ENCODE assay signal across 21 cellular contexts in the genomic region with DNA sequence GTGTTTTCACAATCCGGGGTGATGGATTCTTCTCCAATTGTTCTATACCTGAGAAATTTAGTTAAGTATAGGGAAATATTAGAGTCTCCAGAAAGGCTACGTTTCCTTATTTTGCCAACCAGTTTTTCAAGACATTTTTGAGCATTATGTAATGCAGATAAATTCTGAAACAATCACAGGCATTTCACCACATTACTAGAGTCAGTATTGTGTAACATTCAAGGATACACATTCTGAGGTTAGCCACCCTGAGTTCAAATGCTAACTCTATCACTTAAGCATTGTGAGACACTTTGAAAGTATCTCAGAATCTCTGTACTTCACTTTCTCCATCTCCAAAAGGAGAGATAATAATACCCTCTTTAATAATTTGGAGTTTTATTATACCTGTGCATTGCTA. TPM values are rescaled to one million over a fixed set of nuclear protein-coding genes. Genes with fewer than 3 reads are reported as not detected.
DNase-seq lines count a peak whose midpoint lies in the region; ATAC-seq and TF ChIP-seq lines count a peak whose summit lies in the region.
"Had no signal": no experiment of that assay in that cellular context is flagged by ENCODE, and none has a peak within 500 bp of the region (broad histone marks: within the 10 kb centered on the region; RNA-seq: fewer than 3 reads in every experiment).

No MANE protein-coding gene starts in this region.

- peaks cover 14% of the 10 kb centered on the region for H3K9me3 Mint-ChIP-seq in activated naive CD4-positive, alpha-beta T cell treated with anti-CD3 and anti-CD28 coated beads for 36 hours
- H3K9me3 Mint-ChIP-seq: H9 had no signal

- peaks cover 0 to 11% (median 0%) of the 10 kb centered on the region in 4 donors for H3K36me3 ChIP-seq in right lobe of liver
- no peaks in the 10 kb centered on the region for H3K36me3 ChIP-seq in tibial nerve
- H3K36me3 ChIP-seq in adrenal gland (replicated peaks in 1 of 2), result no peaks in the 10 kb centered on the region

- TF ChIP-seq POLR2A in right lobe of liver (IDR thresholded peaks at IDR 0.05) (no peak), tibial nerve (IDR thresholded peaks at IDR 0.05) (no peak), adrenal gland (IDR thresholded peaks at IDR 0.05) (no peak)

- no peak overlapping the region for H3K27ac Mint-ChIP-seq in activated naive CD4-positive, alpha-beta T cell treated with anti-CD3 and anti-CD28 coated beads for 36 hours
- H3K27ac Mint-ChIP-seq: activated CD4-positive, alpha-beta T cell treated with anti-CD3 and anti-CD28 coated beads for 36 hours; H9; stimulated activated effector memory CD8-positive, alpha-beta T cell treated with anti-CD3 and anti-CD28 coated beads, Interleukin-12 subunit alpha, Interleukin-12 subunit beta, amount 100 ng/mL, for 72 hours had no signal

- intact Hi-C loops in right lobe of liver (cut with DNase I), result no loop called here
- intact Hi-C loops in adrenal gland (cut with DNase I), result no loop called here
- intact Hi-C loops in activated naive CD4-positive, alpha-beta T cell treated with anti-CD3 and anti-CD28 coated beads for 36 hours (cut with micrococcal nuclease), result no loop called here

- H3K9me3 ChIP-seq in right lobe of liver (no peaks in the 10 kb centered on the region), tibial nerve (peaks cover 0 to 16% (median 0%) of the 10 kb centered on the region in 4 donors), adrenal gland (replicated peaks in 1 of 3) (no peaks in the 10 kb centered on the region)
- H3K9me3 ChIP-seq: transverse colon had no signal

- no peaks in the 10 kb centered on the region for H3K4me1 Mint-ChIP-seq in activated naive CD4-positive, alpha-beta T cell treated with anti-CD3 and anti-CD28 coated beads for 36 hours (ENCODE audit: low read depth)
- H3K4me1 Mint-ChIP-seq: central memory CD8-positive, alpha-beta T cell; H9; stimulated activated effector memory CD8-positive, alpha-beta T cell treated with anti-CD3 and anti-CD28 coated beads, Interleukin-12 subunit alpha, Interleukin-12 subunit beta, amount 100 ng/mL, for 72 hours had no signal

- no peak overlapping the region for H3K4me3 Mint-ChIP-seq in activated naive CD4-positive, alpha-beta T cell treated with anti-CD3 and anti-CD28 coated beads for 36 hours
- H3K4me3 Mint-ChIP-seq: activated CD4-positive, alpha-beta T cell treated with anti-CD3 and anti-CD28 coated beads for 36 hours; central memory CD8-positive, alpha-beta T cell; H9; stimulated activated effector memory CD8-positive, alpha-beta T cell treated with anti-CD3 and anti-CD28 coated beads, Interleukin-12 subunit alpha, Interleukin-12 subunit beta, amount 100 ng/mL, for 72 hours had no signal

- CTCF ChIA-PET in activated naive CD4-positive, alpha-beta T cell treated with anti-CD3 and anti-CD28 coated beads for 36 hours (lab: Charles Lee), result no interaction called here

- TF ChIP-seq EP300 in tibial nerve (IDR thresholded peaks at IDR 0.05), result no peak

- peaks cover 0 to 24% (median 4%) of the 10 kb centered on the region in 4 donors for H3K4me1 ChIP-seq in right lobe of liver
- no peaks in the 10 kb centered on the region for H3K4me1 ChIP-seq in tibial nerve
- peaks cover 0 to 13% of the 10 kb centered on the region in 2 donors for H3K4me1 ChIP-seq in adrenal gland (replicated peaks in 1 of 2)

- no peak overlapping the region for H3K27ac ChIP-seq in right lobe of liver
- H3K27ac ChIP-seq in tibial nerve, result no peak overlapping the region
- H3K27ac ChIP-seq in adrenal gland, result no peak overlapping the region
- H3K27ac ChIP-seq: transverse colon had no signal

- peak; percentile 34 for DNase-seq in GF-D8 (lab: John Stamatoyannopoulos, UW)
- peak; percentile 9 for DNase-seq in OCI-M1 (lab: John Stamatoyannopoulos, UW)
- peak; percentile 55 to 69 for DNase-seq in cardiac fibroblast (ENCODE audit: low read depth in 2 of 2)
- DNase-seq in right lobe of liver, result no peak
- DNase-seq in DMS 273 (lab: John Stamatoyannopoulos, UW; ENCODE audit: unreplicated experiment), result no peak
- no peak for DNase-seq in tibial nerve (ENCODE audit: low spot score in 2 of 2)
- DNase-seq in adrenal gland, result no peak
- DNase-seq in activated naive CD4-positive, alpha-beta T cell treated with anti-CD3 and anti-CD28 coated beads for 36 hours, result no peak
- DNase-seq: activated CD4-positive, alpha-beta T cell treated with anti-CD3 and anti-CD28 coated beads for 36 hours; activated CD8-positive, alpha-beta memory T cell treated with anti-CD3 and anti-CD28 coated beads, Interleukin-2, amount 50 U/mL, for 48 hours; activated naive CD4-positive, alpha-beta T cell treated with Interleukin-2 at 50 U/mL for 16 hours; COR-L47; glutamatergic neuron; H9; NCI-H1092; NCI-H774; transverse colon had no signal

- no peak for TF ChIP-seq CTCF in cardiac fibroblast (IDR thresholded peaks at IDR 0.05; ENCODE audit: low read depth, low read length)
- no peak for TF ChIP-seq CTCF in right lobe of liver (IDR thresholded peaks at IDR 0.05)
- TF ChIP-seq CTCF in tibial nerve (IDR thresholded peaks at IDR 0.05), result no peak
- TF ChIP-seq CTCF in adrenal gland (IDR thresholded peaks at IDR 0.05), result no peak

- 54% methylated on average over 2 of the region's 2 CpGs for WGBS in right lobe of liver (ENCODE audit: insufficient coverage, low coverage, low lambda C conversion rate, missing lambda C conversion rate)
- 78% methylated on average over 2 of the region's 2 CpGs for WGBS in tibial nerve, 2 donors
- 56 to 73% (median 62%) methylated on average over 2 of the region's 2 CpGs for WGBS in adrenal gland, 4 donors

- peaks cover 33% of the 10 kb centered on the region for H3K36me3 Mint-ChIP-seq in activated naive CD4-positive, alpha-beta T cell treated with anti-CD3 and anti-CD28 coated beads for 36 hours (ENCODE audit: low read depth)
- H3K36me3 Mint-ChIP-seq: stimulated activated effector memory CD8-positive, alpha-beta T cell treated with anti-CD3 and anti-CD28 coated beads, Interleukin-12 subunit alpha, Interleukin-12 subunit beta, amount 100 ng/mL, for 72 hours had no signal

- H3K4me3 ChIP-seq in cardiac fibroblast (replicated peaks in 1 of 2; ENCODE audit: low read depth in 2 of 2, low read length in 2 of 2), result no peak overlapping the region
- H3K4me3 ChIP-seq in right lobe of liver, result no peak overlapping the region
- H3K4me3 ChIP-seq in tibial nerve, result no peak overlapping the region
- H3K4me3 ChIP-seq in adrenal gland, result no peak overlapping the region
- H3K4me3 ChIP-seq: transverse colon had no signal

- H3K27me3 ChIP-seq in right lobe of liver (no peaks in the 10 kb centered on the region), tibial nerve (no peaks in the 10 kb centered on the region), adrenal gland (no peaks in the 10 kb centered on the region)
- H3K27me3 ChIP-seq: transverse colon had no signal

- peak; percentile 45 to 82 (median 65) for ATAC-seq in right lobe of liver
- ATAC-seq: activated CD4-positive, alpha-beta T cell treated with anti-CD3 and anti-CD28 coated beads for 36 hours; stimulated activated effector memory CD8-positive, alpha-beta T cell treated with anti-CD3 and anti-CD28 coated beads, Interleukin-12 subunit alpha, Interleukin-12 subunit beta, amount 100 ng/mL, for 72 hours had no signal

- no peaks in the 10 kb centered on the region for H3K27me3 Mint-ChIP-seq in activated naive CD4-positive, alpha-beta T cell treated with anti-CD3 and anti-CD28 coated beads for 36 hours (ENCODE audit: low read depth)
- H3K27me3 Mint-ChIP-seq: activated CD4-positive, alpha-beta T cell treated with anti-CD3 and anti-CD28 coated beads for 36 hours; central memory CD8-positive, alpha-beta T cell had no signal

RNA-seq across cellular contexts. Expression of a gene that starts 10.6 kb away (rescaled TPM):
- 10 to 100 TPM in 5 of 6 experiments, 1 to 10 TPM in 1; 10.0 to 66.3 (median 31.4) TPM for total RNA-seq in right lobe of liver
- 1 to 10 TPM in 2 of 4 donors, under 1 TPM in 2; 0.39 to 3.3 (median 1.1) TPM for total RNA-seq in tibial nerve
- total RNA-seq in adrenal gland, result 1 to 10 TPM in 3 of 8 donors, under 1 TPM in 5; 0.18 to 2.0 (median 0.53) TPM
- under 1 TPM; 0.20 to 0.33 (median 0.32) TPM for polyA plus RNA-seq in adrenal gland
- 1 to 10 TPM; 4.3 to 5.4 TPM for total RNA-seq in activated naive CD4-positive, alpha-beta T cell treated with anti-CD3 and anti-CD28 coated beads for 36 hours
- total RNA-seq: G401, H9 had no signal
- polyA plus RNA-seq: AG04450 had no signal

Comparison
In these comparisons a context has a peak if more than half of its experiments do, and no peak if none do; other contexts are left out.
1. DNase-seq: peak in GF-D8 (single experiment), OCI-M1 (single experiment) and cardiac fibroblast (2 of 2); none in right lobe of liver (0 of 3), DMS 273 (single experiment), tibial nerve (0 of 2), adrenal gland (0 of 7) and activated naive CD4-positive, alpha-beta T cell treated with anti-CD3 and anti-CD28 coated beads for 36 hours (single experiment).